Comparison of ENCODE assay signal across 8 cellular contexts in the genomic region with DNA sequence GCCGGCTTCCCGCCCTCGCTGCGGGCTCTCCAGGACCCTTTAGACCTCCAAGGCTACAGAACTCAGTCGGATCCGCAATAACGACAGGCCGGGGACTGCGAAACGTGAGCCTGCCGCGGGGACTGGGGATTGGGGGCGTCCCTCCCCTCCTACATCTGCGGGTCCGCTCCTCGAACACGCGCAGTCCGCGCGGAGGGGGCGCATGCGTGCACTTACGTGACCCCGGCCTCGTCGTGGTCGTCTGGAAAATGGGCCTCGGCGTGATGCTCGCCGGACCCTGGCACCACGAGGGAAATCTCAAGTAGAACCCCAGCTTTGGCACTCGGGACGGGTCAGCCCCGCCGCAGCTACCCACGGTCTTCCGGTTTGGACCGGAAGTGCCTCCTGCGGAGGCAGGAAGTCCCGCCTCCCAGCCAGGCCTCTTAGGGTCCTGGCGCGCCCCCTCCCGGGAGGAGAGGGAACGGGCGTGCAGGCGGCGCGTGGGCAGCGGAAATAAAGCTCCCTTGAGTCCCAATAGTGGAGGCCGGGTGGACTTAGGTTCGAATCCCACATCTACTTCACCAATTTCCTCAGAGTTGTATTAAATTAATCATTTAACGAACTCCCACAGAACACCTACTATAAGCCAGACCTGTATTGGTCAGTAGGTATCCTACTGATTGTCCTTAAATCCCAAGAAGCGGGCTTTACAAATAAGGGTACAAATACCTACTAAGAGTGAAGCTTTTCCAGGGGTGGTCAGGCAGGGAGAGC.
DNase-seq lines count a peak whose midpoint lies in the region; ATAC-seq lines count a peak whose summit lies in the region.

A gene with protein sequence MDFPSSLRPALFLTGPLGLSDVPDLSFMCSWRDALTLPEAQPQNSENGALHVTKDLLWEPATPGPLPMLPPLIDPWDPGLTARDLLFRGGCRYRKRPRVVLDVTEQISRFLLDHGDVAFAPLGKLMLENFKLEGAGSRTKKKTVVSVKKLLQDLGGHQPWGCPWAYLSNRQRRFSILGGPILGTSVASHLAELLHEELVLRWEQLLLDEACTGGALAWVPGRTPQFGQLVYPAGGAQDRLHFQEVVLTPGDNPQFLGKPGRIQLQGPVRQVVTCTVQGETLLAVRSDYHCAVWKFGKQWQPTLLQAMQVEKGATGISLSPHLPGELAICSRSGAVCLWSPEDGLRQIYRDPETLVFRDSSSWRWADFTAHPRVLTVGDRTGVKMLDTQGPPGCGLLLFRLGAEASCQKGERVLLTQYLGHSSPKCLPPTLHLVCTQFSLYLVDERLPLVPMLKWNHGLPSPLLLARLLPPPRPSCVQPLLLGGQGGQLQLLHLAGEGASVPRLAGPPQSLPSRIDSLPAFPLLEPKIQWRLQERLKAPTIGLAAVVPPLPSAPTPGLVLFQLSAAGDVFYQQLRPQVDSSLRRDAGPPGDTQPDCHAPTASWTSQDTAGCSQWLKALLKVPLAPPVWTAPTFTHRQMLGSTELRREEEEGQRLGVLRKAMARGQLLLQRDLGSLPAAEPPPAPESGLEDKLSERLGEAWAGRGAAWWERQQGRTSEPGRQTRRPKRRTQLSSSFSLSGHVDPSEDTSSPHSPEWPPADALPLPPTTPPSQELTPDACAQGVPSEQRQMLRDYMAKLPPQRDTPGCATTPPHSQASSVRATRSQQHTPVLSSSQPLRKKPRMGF (minus strand): TSS at position 373 of the 753 bp plus-strand sequence. CDS start 2,069 bp downstream, outside the sequence.

- H3K4me3 ChIP-seq in effector memory CD4-positive, alpha-beta T cell (ENCODE audit: insufficient read depth, low read depth, low read length, poor library complexity, severe bottlenecking): peak within 1 kb of the TSS; percentile 82

- no peaks in the 10 kb centered on the region for H3K9me3 ChIP-seq in effector memory CD4-positive, alpha-beta T cell (ENCODE audit: control insufficient read depth, low read length)

- ATAC-seq in GM19463 (IDR thresholded peaks at IDR 0.05; ENCODE audit: unreplicated experiment): peak; percentile 99

- DNase-seq in CMK (ENCODE audit: low read depth) (peak; percentile 85), HS-27A (ENCODE audit: low read depth) (peak; percentile 90), medulla oblongata (ENCODE audit: extremely low spot score) (peak; percentile 97)
- DNase-seq in NK-92 treated with Interleukin-12 subunit alpha and Interleukin-12 subunit beta, amount 100 ng/mL, for 24 hours (lab: John Stamatoyannopoulos, UW): peak; percentile 73
- peak; percentile 98 for DNase-seq in activated CD8-positive, alpha-beta memory T cell treated with anti-CD3 and anti-CD28 coated beads for 24 hours
- DNase-seq in effector memory CD4-positive, alpha-beta T cell: peak; percentile 76 to 81 (median 77)
- peak; percentile 82 for DNase-seq in stimulated activated CD8-positive, alpha-beta memory T cell treated with anti-CD3 and anti-CD28 coated beads, Interleukin-12 subunit alpha, Interleukin-12 subunit beta, amount 100 ng/mL, for 1 hour (ENCODE audit: low read depth)

- H3K27me3 ChIP-seq in effector memory CD4-positive, alpha-beta T cell (replicated peaks; ENCODE audit: control insufficient read depth, insufficient read depth, low read length, poor library complexity, severe bottlenecking): no peaks in the 10 kb centered on the region

- peaks cover 18% of the 10 kb centered on the region for H3K36me3 ChIP-seq in effector memory CD4-positive, alpha-beta T cell (ENCODE audit: control insufficient read depth, insufficient read depth, low read length)

- H3K27ac ChIP-seq in effector memory CD4-positive, alpha-beta T cell (ENCODE audit: insufficient read depth, low read length, poor library complexity, severe bottlenecking): peak within 1 kb of the TSS; percentile 70

- H3K4me1 ChIP-seq in effector memory CD4-positive, alpha-beta T cell (ENCODE audit: control insufficient read depth, insufficient read depth, low read length, poor library complexity, severe bottlenecking): peaks cover 7% of the 10 kb centered on the region

Comparison
In these comparisons a context has a peak if more than half of its experiments do, and no peak if none do; other contexts are left out.
1. Peak in every context shown above with its lines: DNase-seq, ATAC-seq, H3K4me3 ChIP-seq and H3K27ac ChIP-seq.